ENCODE assay signal across 8 cellular contexts in genomic region chr17:79836952-79837887, GRCh38. TPM values are rescaled to one million over a fixed set of nuclear protein-coding genes. Genes with fewer than 3 reads are reported as not detected.
A peak's percentile ranks its signal among the peaks of the same experiment; 100 is the strongest.
DNase-seq lines count a peak whose midpoint lies in the region; ATAC-seq and TF ChIP-seq lines count a peak whose summit lies in the region.

No MANE protein-coding gene starts in this region.

- H3K23ac ChIP-seq in trophoblast cell (ENCODE audit: low read length): no peak overlapping the region

- H3K9me3 Mint-ChIP-seq in activated T-helper 1 cell treated with anti-CD3 and anti-CD28 coated beads, Interleukin-12 subunit alpha, Interleukin-12 subunit beta, Interleukin-2, Interleukin-4 antibody, amounts not matched to agents 30 ng/mL and 10 ng/mL and 1 ng/mL, durations not matched to agents 14 hours and 24 hours and 36 hours: no peaks in the 10 kb centered on the region

- no peak overlapping the region for H3K9ac ChIP-seq in trophoblast cell (ENCODE audit: low read length)

- no peak overlapping the region for H4K12ac ChIP-seq in trophoblast cell (ENCODE audit: low read depth, low read length)

- intact Hi-C loops in activated T-helper 1 cell treated with anti-CD3 and anti-CD28 coated beads, Interleukin-12 subunit alpha, Interleukin-12 subunit beta, Interleukin-2, Interleukin-4 antibody, amounts not matched to agents 30 ng/mL and 10 ng/mL and 1 ng/mL, durations not matched to agents 14 hours and 24 hours and 36 hours (cut with micrococcal nuclease): no loop called here

- H2BK120ac ChIP-seq in trophoblast cell (ENCODE audit: insufficient read depth, low read length, poor library complexity): no peak overlapping the region

- DNase-seq in NB4 (ENCODE audit: low read depth): peak; percentile 93
- DNase-seq in activated T-helper 1 cell treated with anti-CD3 and anti-CD28 coated beads, Interleukin-12 subunit alpha, Interleukin-12 subunit beta, Interleukin-2, Interleukin-4 antibody, amounts not matched to agents 30 ng/mL and 10 ng/mL and 1 ng/mL, durations not matched to agents 14 hours and 24 hours and 36 hours (ENCODE audit: low spot score): peak; percentile 33
- DNase-seq in germinal center (ENCODE audit: low spot score): peak; percentile 67
- peak; percentile 67 to 78 for DNase-seq in trophoblast cell
- DNase-seq in effector CD8-positive, alpha-beta T cell (lab: John Stamatoyannopoulos, UW): no peak

- peaks cover 12% of the 10 kb centered on the region for H3K4me1 Mint-ChIP-seq in activated T-helper 1 cell treated with anti-CD3 and anti-CD28 coated beads, Interleukin-12 subunit alpha, Interleukin-12 subunit beta, Interleukin-2, Interleukin-4 antibody, amounts not matched to agents 30 ng/mL and 10 ng/mL and 1 ng/mL, durations not matched to agents 14 hours and 24 hours and 36 hours (ENCODE audit: low read depth)

- peaks cover 22% of the 10 kb centered on the region for H3K36me3 Mint-ChIP-seq in activated T-helper 1 cell treated with anti-CD3 and anti-CD28 coated beads, Interleukin-12 subunit alpha, Interleukin-12 subunit beta, Interleukin-2, Interleukin-4 antibody, amounts not matched to agents 30 ng/mL and 10 ng/mL and 1 ng/mL, durations not matched to agents 14 hours and 24 hours and 36 hours (ENCODE audit: low read depth)

- no peak for ATAC-seq in GM21723 (IDR thresholded peaks at IDR 0.05; ENCODE audit: unreplicated experiment)

- H2BK5ac ChIP-seq in trophoblast cell (ENCODE audit: low read depth, low read length, poor library complexity): no peak overlapping the region

- H4K91ac ChIP-seq in trophoblast cell (ENCODE audit: low read depth, low read length): no peak overlapping the region

- no peak overlapping the region for H3K14ac ChIP-seq in trophoblast cell (ENCODE audit: low read length)

- H3K9me3 ChIP-seq in trophoblast cell (ENCODE audit: insufficient read depth, low read depth, low read length): peaks cover 14% of the 10 kb centered on the region

- H3K79me1 ChIP-seq in trophoblast cell (ENCODE audit: low read length): peaks cover 3% of the 10 kb centered on the region

- peak overlapping the region; percentile 94 for H3K4me3 Mint-ChIP-seq in activated T-helper 1 cell treated with anti-CD3 and anti-CD28 coated beads, Interleukin-12 subunit alpha, Interleukin-12 subunit beta, Interleukin-2, Interleukin-4 antibody, amounts not matched to agents 30 ng/mL and 10 ng/mL and 1 ng/mL, durations not matched to agents 14 hours and 24 hours and 36 hours

- peak overlapping the region; percentile 78 for H3K4me2 ChIP-seq in trophoblast cell (ENCODE audit: low read length)

- WGBS in trophoblast cell (ENCODE audit: extremely low coverage, insufficient coverage, insufficient read length): no CpG with 5 or more reads among the region's 41 CpGs

- H2AFZ ChIP-seq in ACC112 (ENCODE audit: low read length, unreplicated experiment) (no peak overlapping the region), trophoblast cell (ENCODE audit: insufficient read depth, low read length, poor library complexity) (no peak overlapping the region)

- peak overlapping the region; percentile 94 for H3K27ac Mint-ChIP-seq in activated T-helper 1 cell treated with anti-CD3 and anti-CD28 coated beads, Interleukin-12 subunit alpha, Interleukin-12 subunit beta, Interleukin-2, Interleukin-4 antibody, amounts not matched to agents 30 ng/mL and 10 ng/mL and 1 ng/mL, durations not matched to agents 14 hours and 24 hours and 36 hours

- H3K36me3 ChIP-seq in ACC112 (ENCODE audit: insufficient read depth, low read length): peaks cover 14% of the 10 kb centered on the region; the same call in 1 of the 2 replicates
- H3K36me3 ChIP-seq in trophoblast cell (ENCODE audit: control insufficient read depth in 1 of 2, insufficient read depth in 2 of 2, low read length in 2 of 2): peaks cover 1 to 7% of the 10 kb centered on the region in 2 experiments

- H4K8ac ChIP-seq in trophoblast cell (ENCODE audit: low read depth, low read length): no peak overlapping the region

- H3K79me2 ChIP-seq in ACC112 (ENCODE audit: control insufficient read depth, insufficient read depth, low read length, unreplicated experiment) (peaks cover 13% of the 10 kb centered on the region), trophoblast cell (ENCODE audit: control insufficient read depth, insufficient read depth, low read length, poor library complexity) (peaks cover 2% of the 10 kb centered on the region)

- H3K27ac ChIP-seq in ACC112 (ENCODE audit: low read depth, low read length) (no peak overlapping the region; the same call in 1 of the 2 replicates), trophoblast cell (ENCODE audit: low read depth, low read length) (no peak overlapping the region)

- peak; percentile 17 for TF ChIP-seq POLR2A in NB4 (IDR thresholded peaks at IDR 0.05; ENCODE audit: extremely low read depth, insufficient read length)

- H2BK12ac ChIP-seq in trophoblast cell (ENCODE audit: low read length): no peak overlapping the region

- TF ChIP-seq CTCF in GM12874 (IDR thresholded peaks at IDR 0.05; ENCODE audit: insufficient read depth, low read depth, low read length) (0 out of 2 replicates have a peak, but pooled peaks have one; percentile 1), NB4 (IDR thresholded peaks at IDR 0.05; ENCODE audit: low read depth, low read length) (no peak)

- H3K4ac ChIP-seq in trophoblast cell (ENCODE audit: low read depth, low read length): no peak overlapping the region

- no peak overlapping the region for H2AK5ac ChIP-seq in trophoblast cell (ENCODE audit: low read length)

- peaks cover 16% of the 10 kb centered on the region for H3K27me3 Mint-ChIP-seq in activated T-helper 1 cell treated with anti-CD3 and anti-CD28 coated beads, Interleukin-12 subunit alpha, Interleukin-12 subunit beta, Interleukin-2, Interleukin-4 antibody, amounts not matched to agents 30 ng/mL and 10 ng/mL and 1 ng/mL, durations not matched to agents 14 hours and 24 hours and 36 hours (ENCODE audit: insufficient read depth)

- H3K4me1 ChIP-seq in ACC112 (ENCODE audit: control insufficient read depth, insufficient read depth, low read length, unreplicated experiment) (peaks cover 21% of the 10 kb centered on the region), trophoblast cell (ENCODE audit: control insufficient read depth in 1 of 2, insufficient read depth in 2 of 2, low read length in 2 of 2) (peaks cover 48 to 49% of the 10 kb centered on the region in 2 experiments)

- H3K18ac ChIP-seq in trophoblast cell (ENCODE audit: low read length): no peak overlapping the region

- H3K4me3 ChIP-seq in ACC112 (ENCODE audit: low read depth, low read length): peak overlapping the region; percentile 84
- H3K4me3 ChIP-seq in NB4 (ENCODE audit: low read depth, low read length): peak overlapping the region; percentile 87
- H3K4me3 ChIP-seq in trophoblast cell (ENCODE audit: low read depth, low read length): no peak overlapping the region

- peaks cover 23% of the 10 kb centered on the region for H3K27me3 ChIP-seq in ACC112 (ENCODE audit: insufficient read depth, low read length)
- peaks cover 74% of the 10 kb centered on the region for H3K27me3 ChIP-seq in trophoblast cell (ENCODE audit: insufficient read depth, low read length)

RNA-seq across cellular contexts. Expression of gene CBX4, which starts 2.0 kb away (rescaled TPM):
- 22.4 and 23.8 TPM in 2 replicates for total RNA-seq in activated T-helper 1 cell treated with anti-CD3 and anti-CD28 coated beads, Interleukin-12 subunit alpha, Interleukin-12 subunit beta, Interleukin-2, Interleukin-4 antibody, amounts not matched to agents 30 ng/mL and 10 ng/mL and 1 ng/mL, durations not matched to agents 14 hours and 24 hours and 36 hours
- polyA plus RNA-seq in trophoblast cell (2013): 17.8 and 20.5 TPM in 2 replicates

RNA-seq across cellular contexts. Expression of gene CBX8, which starts 40.3 kb away (rescaled TPM):
- 6.2 and 6.6 TPM in 2 replicates for total RNA-seq in activated T-helper 1 cell treated with anti-CD3 and anti-CD28 coated beads, Interleukin-12 subunit alpha, Interleukin-12 subunit beta, Interleukin-2, Interleukin-4 antibody, amounts not matched to agents 30 ng/mL and 10 ng/mL and 1 ng/mL, durations not matched to agents 14 hours and 24 hours and 36 hours
- 1.2 and 1.5 TPM in 2 replicates for polyA plus RNA-seq in trophoblast cell (2013)

RNA-seq across cellular contexts. Expression of gene CBX2, which starts 59.3 kb away (rescaled TPM):
- total RNA-seq in activated T-helper 1 cell treated with anti-CD3 and anti-CD28 coated beads, Interleukin-12 subunit alpha, Interleukin-12 subunit beta, Interleukin-2, Interleukin-4 antibody, amounts not matched to agents 30 ng/mL and 10 ng/mL and 1 ng/mL, durations not matched to agents 14 hours and 24 hours and 36 hours: 4.7 and 5.1 TPM in 2 replicates
- polyA plus RNA-seq in trophoblast cell (2013): 11.0 and 11.7 TPM in 2 replicates
